ENCODE assay signal across 31 cellular contexts in genomic region chr6:107517274-107517673, GRCh38. TPM values are rescaled to one million over a fixed set of nuclear protein-coding genes. Genes with fewer than 3 reads are reported as not detected.
DNase-seq lines count a peak whose midpoint lies in the region; ATAC-seq, FAIRE-seq and TF ChIP-seq lines count a peak whose summit lies in the region.
"Had no signal": no experiment of that assay in that cellular context is flagged by ENCODE, and none has a peak within 500 bp of the region (broad histone marks: within the 10 kb centered on the region; RNA-seq: fewer than 3 reads in every experiment).

No MANE protein-coding gene starts in this region.

- TF ChIP-seq EP300 in HepG2 (IDR thresholded peaks at IDR 0.05; ENCODE audit: low read depth in 2 of 2, low read length in 2 of 2) (no peak), HepG2 (CRISPR knock-in tag; IDR thresholded peaks at IDR 0.05; ENCODE audit: borderline replicate concordance) (no peak)

- H3K4me3 ChIP-seq in HepG2 (replicated peaks in 1 of 3; ENCODE audit: insufficient read depth in 1 of 3, low read depth in 2 of 3, low read length in 3 of 3) (no peak overlapping the region), right lobe of liver (no peak overlapping the region)
- H3K4me3 ChIP-seq: A549; BLaER1; BLaER1 treated with 17β-estradiol and CSF1 and Interleukin-3, amounts not matched to agents 10 nM and 100 nM had no signal

- no peak overlapping the region for H3K4me2 ChIP-seq in HepG2 (ENCODE audit: low read depth, low read length)
- H3K4me2 ChIP-seq: A549; BLaER1; BLaER1 treated with 17β-estradiol and CSF1 and Interleukin-3, amounts not matched to agents 10 nM and 100 nM had no signal

- no peak overlapping the region for H3K9ac ChIP-seq in HepG2 (ENCODE audit: insufficient read depth, low read depth, low read length)
- H3K9ac ChIP-seq: BLaER1; BLaER1 treated with 17β-estradiol and CSF1 and Interleukin-3, amounts not matched to agents 10 nM and 100 nM had no signal

- no peaks in the 10 kb centered on the region for H3K79me2 ChIP-seq in HepG2 (ENCODE audit: insufficient read depth, low read length)

- in situ Hi-C loops in HepG2 (cut with HindIII; ENCODE audit: extremely low pct_ligation_motif_present, low pct_unique_long_range_greater_than_20kb), result no loop called here

- H3K4me1 ChIP-seq in HepG2 (ENCODE audit: insufficient read depth, low read length), result no peaks in the 10 kb centered on the region
- no peaks in the 10 kb centered on the region for H3K4me1 ChIP-seq in right lobe of liver
- H3K4me1 ChIP-seq: A549; BE2C; BLaER1; BLaER1 treated with 17β-estradiol and CSF1 and Interleukin-3, amounts not matched to agents 10 nM and 100 nM; Caco-2 had no signal

- no peaks in the 10 kb centered on the region for H4K20me1 ChIP-seq in HepG2 (ENCODE audit: insufficient read depth, low read length)
- H4K20me1 ChIP-seq: BLaER1; BLaER1 treated with 17β-estradiol and CSF1 and Interleukin-3, amounts not matched to agents 10 nM and 100 nM had no signal

- TF ChIP-seq CTCF in HepG2 (CRISPR knock-in tag; IDR thresholded peaks at IDR 0.05), result no peak
- no peak for TF ChIP-seq CTCF in right lobe of liver (IDR thresholded peaks at IDR 0.05)

- FAIRE-seq in HepG2 (lab: Jason Lieb, UNC), result no peak
- FAIRE-seq: A549, D721Med had no signal

- CTCF ChIA-PET in HepG2 (lab: Yijun Ruan, JAX; ENCODE audit: low intra/inter-chr PET ratio, low total read pairs), result no interaction called here

- WGBS in HepG2 (ENCODE audit: low lambda C conversion rate), result 100% methylated on average over 1 of the region's 1 CpG
- 100% methylated on average over 1 of the region's 1 CpG for WGBS in right lobe of liver (ENCODE audit: insufficient coverage, low coverage, low lambda C conversion rate, missing lambda C conversion rate)

- ATAC-seq in HepG2 (no peak), right lobe of liver (no peak)
- ATAC-seq: A549; CD8-positive, alpha-beta T cell had no signal

- H3K36me3 ChIP-seq in HepG2 (replicated peaks in 1 of 2; ENCODE audit: control insufficient read depth in 1 of 2, insufficient read depth in 2 of 2, low read length in 2 of 2), result peaks cover 0 to 15% of the 10 kb centered on the region in 2 experiments; a peak in 3 of 5 replicates
- H3K36me3 ChIP-seq in right lobe of liver, result no peaks in the 10 kb centered on the region
- H3K36me3 ChIP-seq: BLaER1; BLaER1 treated with 17β-estradiol and CSF1 and Interleukin-3, amounts not matched to agents 10 nM and 100 nM had no signal

- no peak for DNase-seq in HepG2 (ENCODE audit: low spot score)
- no peak for DNase-seq in right lobe of liver
- DNase-seq: 8988T; ACHN; AML-193; BE2C; C1 segment of cervical spinal cord; Caco-2; Calu3; CD4-positive, alpha-beta memory T cell; CD4-positive, alpha-beta T cell; CD4-positive, CD25-positive, alpha-beta regulatory T cell; CD8-positive, alpha-beta memory T cell; CD8-positive, alpha-beta T cell; COR-L47; DMS 273 treated with DMSO at 0.1 percent for 48 hours; DMS153; DMS53; DMS79; DMS79 treated with DMSO at 0.1 percent for 48 hours; DND-41; EL had no signal

- H3K27ac ChIP-seq in HepG2 (ENCODE audit: extremely low read length, insufficient read depth, low read length) (no peak overlapping the region), right lobe of liver (no peak overlapping the region)
- H3K27ac ChIP-seq: 22Rv1; A549; BLaER1; BLaER1 treated with 17β-estradiol and CSF1 and Interleukin-3, amounts not matched to agents 10 nM and 100 nM; C4-2B had no signal

- POLR2A ChIA-PET in HepG2 (lab: Yijun Ruan, JAX), result no interaction called here

- H3K27me3 ChIP-seq in HepG2 (ENCODE audit: control insufficient read depth in 1 of 2, insufficient read depth in 2 of 2, low read length in 2 of 2) (no peaks in the 10 kb centered on the region), right lobe of liver (no peaks in the 10 kb centered on the region)
- H3K27me3 ChIP-seq: BE2C; BLaER1; BLaER1 treated with 17β-estradiol and CSF1 and Interleukin-3, amounts not matched to agents 10 nM and 100 nM had no signal

- no peaks in the 10 kb centered on the region for H3K9me3 ChIP-seq in HepG2 (ENCODE audit: low read length)
- H3K9me3 ChIP-seq in right lobe of liver, result no peaks in the 10 kb centered on the region
- H3K9me3 ChIP-seq: A549, BE2C, Caco-2 had no signal

- H2AFZ ChIP-seq in HepG2 (ENCODE audit: low read length), result no peak overlapping the region

- TF ChIP-seq POLR2A in HepG2 (IDR thresholded peaks at IDR 0.05; ENCODE audit: insufficient read depth in 1 of 2, low read depth in 2 of 2, low read length in 2 of 2) (no peak), right lobe of liver (IDR thresholded peaks at IDR 0.05) (no peak)

- intact Hi-C loops in HepG2 (cut with micrococcal nuclease; ENCODE audit: unreplicated experiment), result no loop called here
- intact Hi-C loops in right lobe of liver (cut with DNase I), result no loop called here

- no peak for TF ChIP-seq RAD21 in HepG2 (CRISPR knock-in tag; IDR thresholded peaks at IDR 0.05)

- BruUV-seq in HepG2 (replicated peaks; lab: Mats Ljungman, UMichigan), result no TSS peak

TF ChIP-seq in HepG2, 621 proteins besides CTCF, POLR2A, EP300 and RAD21 (continues in another document):
- no peak for TF ChIP-seq KDM5A (IDR thresholded peaks at IDR 0.05; ENCODE audit: borderline replicate concordance, low read length)
- no peak for TF ChIP-seq ZNF280B (CRISPR knock-in tag; IDR thresholded peaks at IDR 0.05; ENCODE audit: borderline replicate concordance)
- TF ChIP-seq MTF1 (CRISPR knock-in tag; IDR thresholded peaks at IDR 0.05), result no peak

RNA-seq across cellular contexts. Expression of gene SOBP, which starts 27.4 kb away (rescaled TPM):
- total RNA-seq in HepG2 (2016; rRNA removed; fragmentation: Illumina TruSeq; extraction: Trizol) (5.0 and 6.9 TPM in 2 replicates), right lobe of liver (1 to 10 TPM; 1.3 to 3.5 (median 1.6) TPM)
- total RNA-seq in HepG2 (2016; cell fraction: cytosol; rRNA removed; fragmentation: Illumina TruSeq; extraction: Trizol; ENCODE audit: low read depth), result 16.8 and 17.1 TPM in 2 replicates
- 4.6 and 7.3 TPM in 2 replicates for total RNA-seq in HepG2 (2016; cell fraction: insoluble cytoplasmic fraction; rRNA removed; fragmentation: Illumina TruSeq; extraction: Trizol)
- 9.6 and 9.9 TPM in 2 replicates for total RNA-seq in HepG2 (2016; cell fraction: membrane; rRNA removed; fragmentation: Illumina TruSeq; extraction: Trizol)
- 20.2 and 20.8 TPM in 2 replicates for total RNA-seq in HepG2 (2016; cell fraction: nucleus; rRNA removed; fragmentation: Illumina TruSeq; extraction: Trizol)
- 1.2 and 1.5 TPM in 2 replicates for polyA plus RNA-seq in HepG2 (2011; rRNA removed)
- polyA plus RNA-seq in HepG2 (2011; cell fraction: cytosol; rRNA removed), result 0.68 and 0.69 TPM in 2 replicates
- 2.6 and 4.7 TPM in 2 replicates for polyA plus RNA-seq in HepG2 (2011; cell fraction: nucleus; rRNA removed)
- polyA plus RNA-seq in HepG2 (2012), result 7.5 and 8.9 TPM in 2 replicates
- 3.7 and 4.0 TPM in 2 replicates for polyA plus RNA-seq in HepG2 (2016; cell fraction: cytosol; fragmentation: Illumina TruSeq; extraction: Trizol; ENCODE audit: low read depth)
- 7.3 and 10.4 TPM in 2 replicates for polyA plus RNA-seq in HepG2 (2016; cell fraction: insoluble cytoplasmic fraction; fragmentation: Illumina TruSeq; extraction: Trizol; ENCODE audit: low read depth)
- polyA plus RNA-seq in HepG2 (2016; cell fraction: membrane; fragmentation: Illumina TruSeq; extraction: Trizol; ENCODE audit: low read depth), result 7.3 and 8.1 TPM in 2 replicates
- polyA plus RNA-seq in HepG2 (2016; cell fraction: nucleus; fragmentation: Illumina TruSeq; extraction: Trizol; ENCODE audit: insufficient read depth, low read depth), result 11.6 and 12.0 TPM in 2 replicates
- polyA minus RNA-seq in HepG2 (2011; rRNA and poly(A)+ RNA removed; ENCODE audit: low replicate concordance), result 0.12 and 2.0 TPM in 2 replicates
- 2.5 and 3.5 TPM in 2 replicates for polyA minus RNA-seq in HepG2 (2011; cell fraction: cytosol; rRNA and poly(A)+ RNA removed)
- polyA minus RNA-seq in HepG2 (2011; cell fraction: nucleus; rRNA and poly(A)+ RNA removed), result 17.2 and 22.7 TPM in 2 replicates
- total RNA-seq: A172; Caco-2; CD4-positive, alpha-beta memory T cell; CD4-positive, CD25-positive, alpha-beta regulatory T cell had no signal
- polyA plus RNA-seq: BJ, CD14-positive monocyte had no signal

RNA-seq across cellular contexts. Expression of gene PDSS2, which starts 57.9 kb away (rescaled TPM):
- total RNA-seq in HepG2 (2016; rRNA removed; fragmentation: Illumina TruSeq; extraction: Trizol) (17.0 and 23.7 TPM in 2 replicates), right lobe of liver (10 to 100 TPM; 17.0 to 25.1 (median 19.0) TPM)
- 2.9 and 3.2 TPM in 2 replicates for total RNA-seq in HepG2 (2016; cell fraction: cytosol; rRNA removed; fragmentation: Illumina TruSeq; extraction: Trizol; ENCODE audit: low read depth)
- 18.3 and 23.8 TPM in 2 replicates for total RNA-seq in HepG2 (2016; cell fraction: insoluble cytoplasmic fraction; rRNA removed; fragmentation: Illumina TruSeq; extraction: Trizol)
- total RNA-seq in HepG2 (2016; cell fraction: membrane; rRNA removed; fragmentation: Illumina TruSeq; extraction: Trizol), result 9.3 and 9.5 TPM in 2 replicates
- total RNA-seq in HepG2 (2016; cell fraction: nucleus; rRNA removed; fragmentation: Illumina TruSeq; extraction: Trizol), result 14.1 and 15.4 TPM in 2 replicates
- 12.5 and 16.2 TPM in 2 replicates for polyA plus RNA-seq in HepG2 (2011; rRNA removed)
- polyA plus RNA-seq in HepG2 (2011; cell fraction: cytosol; rRNA removed), result 9.6 and 11.7 TPM in 2 replicates
- polyA plus RNA-seq in HepG2 (2011; cell fraction: nucleus; rRNA removed), result 7.2 and 7.4 TPM in 2 replicates
- 9.1 and 10.3 TPM in 2 replicates for polyA plus RNA-seq in HepG2 (2012)
- polyA plus RNA-seq in HepG2 (2016; cell fraction: cytosol; fragmentation: Illumina TruSeq; extraction: Trizol; ENCODE audit: low read depth), result 2.9 TPM in 2 replicates
- 23.7 and 26.1 TPM in 2 replicates for polyA plus RNA-seq in HepG2 (2016; cell fraction: insoluble cytoplasmic fraction; fragmentation: Illumina TruSeq; extraction: Trizol; ENCODE audit: low read depth)
- 5.0 and 6.5 TPM in 2 replicates for polyA plus RNA-seq in HepG2 (2016; cell fraction: membrane; fragmentation: Illumina TruSeq; extraction: Trizol; ENCODE audit: low read depth)
- 9.4 and 12.7 TPM in 2 replicates for polyA plus RNA-seq in HepG2 (2016; cell fraction: nucleus; fragmentation: Illumina TruSeq; extraction: Trizol; ENCODE audit: insufficient read depth, low read depth)
- polyA minus RNA-seq in HepG2 (2011; rRNA and poly(A)+ RNA removed; ENCODE audit: low replicate concordance), result 31.3 and 38.1 TPM in 2 replicates
- 11.1 and 12.6 TPM in 2 replicates for polyA minus RNA-seq in HepG2 (2011; cell fraction: cytosol; rRNA and poly(A)+ RNA removed)
- 31.7 and 32.4 TPM in 2 replicates for polyA minus RNA-seq in HepG2 (2011; cell fraction: nucleus; rRNA and poly(A)+ RNA removed)
